8 cellular contexts compared by ENCODE assay signal in genomic region chr2:134087371-134087921, GRCh38.
DNase-seq lines count a peak whose midpoint lies in the region; ATAC-seq, FAIRE-seq and TF ChIP-seq lines count a peak whose summit lies in the region.

No MANE protein-coding gene starts in this region.

- DNase-seq in left ventricle myocardium superior: no peak
- no peak for DNase-seq in cardiac septum (ENCODE audit: low spot score)
- peak; percentile 14 for DNase-seq in RCC 7860 (ENCODE audit: low spot score)
- DNase-seq in A673 (ENCODE audit: low spot score): no peak
- no peak for DNase-seq in colonic mucosa
- DNase-seq in activated CD4-positive, alpha-beta T cell treated with anti-CD3 and anti-CD28 coated beads, Interleukin-2, amount 50 U/mL, for 1 hour: no peak

- H3K9ac ChIP-seq in colonic mucosa (ENCODE audit: low read depth in 2 of 2, low read length in 2 of 2): no peak overlapping the region

- intact Hi-C loops in left ventricle myocardium superior (cut with micrococcal nuclease): no loop called here
- intact Hi-C loops in cardiac septum (cut with DNase I): no loop called here
- intact Hi-C loops in A673 (cut with micrococcal nuclease; ENCODE audit: unreplicated experiment): no loop called here
- intact Hi-C loops in colonic mucosa (cut with DNase I): no loop called here

- ATAC-seq in left ventricle myocardium superior: peak; percentile 20
- peak; percentile 94 for ATAC-seq in HG02981 (IDR thresholded peaks at IDR 0.05; ENCODE audit: unreplicated experiment)
- ATAC-seq in GM21367 (IDR thresholded peaks at IDR 0.05; ENCODE audit: unreplicated experiment): no peak

- CTCF ChIA-PET in A673 (lab: Charles Lee): no interaction called here

- H3K27me3 ChIP-seq in A673 (replicated peaks; ENCODE audit: insufficient read depth, low read depth, low read length, poor library complexity): peaks cover 10% of the 10 kb centered on the region
- H3K27me3 ChIP-seq in colonic mucosa: no peaks in the 10 kb centered on the region

- no peak overlapping the region for H3K27ac ChIP-seq in A673 (ENCODE audit: low read depth, low read length, poor library complexity, severe bottlenecking)
- no peak overlapping the region for H3K27ac ChIP-seq in colonic mucosa

- H3K9me3 ChIP-seq in A673 (ENCODE audit: low read depth, low read length, poor library complexity, severe bottlenecking) (no peaks in the 10 kb centered on the region), colonic mucosa (no peaks in the 10 kb centered on the region)

- H3K36me3 ChIP-seq in A673 (ENCODE audit: insufficient read depth, low read length, poor library complexity, severe bottlenecking) (no peaks in the 10 kb centered on the region), colonic mucosa (no peaks in the 10 kb centered on the region)

- H3K4me1 ChIP-seq in A673 (ENCODE audit: insufficient read depth, low read length, poor library complexity, severe bottlenecking) (no peaks in the 10 kb centered on the region), colonic mucosa (no peaks in the 10 kb centered on the region)

- BruUV-seq in A673 (replicated peaks; lab: Mats Ljungman, UMichigan): no TSS peak

- peak; percentile 30 for FAIRE-seq in RCC 7860 (lab: Jason Lieb, UNC)

- no peak for TF ChIP-seq CTCF in A673 (conservative IDR thresholded peaks at IDR 0.05; ENCODE audit: low read depth, low read length)
- no peak for TF ChIP-seq CTCF in colonic mucosa (IDR thresholded peaks at IDR 0.05)

- POLR2A ChIA-PET in A673 (lab: Charles Lee; ENCODE audit: low non-redundant PET): no interaction called here

- H3K4me3 ChIP-seq in A673 (ENCODE audit: low read depth, low read length, poor library complexity, severe bottlenecking) (no peak overlapping the region), colonic mucosa (no peak overlapping the region)
